ENCODE assay signal across 9 cellular contexts in genomic region chr19:33241530-33242101, GRCh38. TPM values are rescaled to one million over a fixed set of nuclear protein-coding genes. Genes with fewer than 3 reads are reported as not detected.
DNase-seq lines count a peak whose midpoint lies in the region; ATAC-seq and TF ChIP-seq lines count a peak whose summit lies in the region.
"Had no signal": no experiment of that assay in that cellular context is flagged by ENCODE, and none has a peak within 500 bp of the region (broad histone marks: within the 10 kb centered on the region; RNA-seq: fewer than 3 reads in every experiment).

No MANE protein-coding gene starts in this region.

- H3K4me3 ChIP-seq in left ventricle myocardium inferior: no peak overlapping the region

- H3K27ac ChIP-seq in left ventricle myocardium inferior (replicated peaks): no peak overlapping the region

- TF ChIP-seq CTCF in WTC11 (IDR thresholded peaks at IDR 0.05): peak; percentile 56; the same call in 1 of the 2 replicates
- peak; percentile 78 for TF ChIP-seq CTCF in left ventricle myocardium inferior (IDR thresholded peaks at IDR 0.05; ENCODE audit: borderline replicate concordance)

- H3K4me1 Mint-ChIP-seq in activated CD4-positive, alpha-beta memory T cell treated with anti-CD3 and anti-CD28 coated beads for 36 hours (ENCODE audit: low read depth): no peaks in the 10 kb centered on the region
- H3K4me1 Mint-ChIP-seq in activated CD4-positive, alpha-beta memory T cell treated with anti-CD3 and anti-CD28 coated beads, Interleukin-2, amount 10 ng/mL, durations not matched to agents 7 days and 5 days: no peaks in the 10 kb centered on the region
- H3K4me1 Mint-ChIP-seq in WTC11: no peaks in the 10 kb centered on the region
- H3K4me1 Mint-ChIP-seq in stimulated activated effector memory CD8-positive, alpha-beta T cell treated with anti-CD3 and anti-CD28 coated beads, Interleukin-12 subunit alpha, Interleukin-12 subunit beta, amount 100 ng/mL, for 72 hours: peaks cover 30% of the 10 kb centered on the region

- peaks cover 10% of the 10 kb centered on the region for H3K9me3 Mint-ChIP-seq in activated CD4-positive, alpha-beta memory T cell treated with anti-CD3 and anti-CD28 coated beads for 36 hours
- H3K9me3 Mint-ChIP-seq in activated CD4-positive, alpha-beta memory T cell treated with anti-CD3 and anti-CD28 coated beads, Interleukin-2, amount 10 ng/mL, durations not matched to agents 7 days and 5 days: peaks cover 3% of the 10 kb centered on the region
- H3K9me3 Mint-ChIP-seq in WTC11: peaks cover 12% of the 10 kb centered on the region
- no peaks in the 10 kb centered on the region for H3K9me3 Mint-ChIP-seq in stimulated activated effector memory CD8-positive, alpha-beta T cell treated with anti-CD3 and anti-CD28 coated beads, Interleukin-12 subunit alpha, Interleukin-12 subunit beta, amount 100 ng/mL, for 72 hours

- H3K27me3 ChIP-seq in left ventricle myocardium inferior (ENCODE audit: low read depth): peaks cover 42% of the 10 kb centered on the region

- peak; percentile 54 for DNase-seq in activated CD4-positive, alpha-beta memory T cell treated with anti-CD3 and anti-CD28 coated beads for 36 hours
- DNase-seq in activated CD4-positive, alpha-beta memory T cell treated with anti-CD3 and anti-CD28 coated beads, Interleukin-2, amount 10 ng/mL, durations not matched to agents 7 days and 5 days: no peak
- peak; percentile 70 for DNase-seq in WTC11 (ENCODE audit: low spot score)
- no peak for DNase-seq in left ventricle myocardium inferior
- DNase-seq in stimulated activated effector memory CD8-positive, alpha-beta T cell treated with anti-CD3 and anti-CD28 coated beads, Interleukin-12 subunit alpha, Interleukin-12 subunit beta, amount 100 ng/mL, for 72 hours (ENCODE audit: low spot score in 2 of 2): no peak
- no peak for DNase-seq in activated effector memory CD4-positive, alpha-beta T cell treated with anti-CD3 and anti-CD28 coated beads, Interleukin-2, amount 50 U/mL, for 16 hours
- DNase-seq in NCI-H524 treated with DMSO at 0.1 percent for 48 hours (lab: John Stamatoyannopoulos, UW): no peak

- POLR2A ChIA-PET in activated CD4-positive, alpha-beta memory T cell treated with anti-CD3 and anti-CD28 coated beads for 36 hours (lab: Charles Lee): no interaction called here
- POLR2A ChIA-PET in activated CD4-positive, alpha-beta memory T cell treated with anti-CD3 and anti-CD28 coated beads, Interleukin-2, amount 10 ng/mL, durations not matched to agents 7 days and 5 days (lab: Charles Lee): no interaction called here
- POLR2A ChIA-PET in WTC11 (lab: Charles Lee): no interaction called here

- ATAC-seq in WTC11 (peak; percentile 69), GM18861 (IDR thresholded peaks at IDR 0.05; ENCODE audit: unreplicated experiment) (no peak)
- ATAC-seq in stimulated activated effector memory CD8-positive, alpha-beta T cell treated with anti-CD3 and anti-CD28 coated beads, Interleukin-12 subunit alpha, Interleukin-12 subunit beta, amount 100 ng/mL, for 72 hours: peak; percentile 75

- H3K4me3 Mint-ChIP-seq in activated CD4-positive, alpha-beta memory T cell treated with anti-CD3 and anti-CD28 coated beads for 36 hours: no peak overlapping the region
- no peak overlapping the region for H3K4me3 Mint-ChIP-seq in activated CD4-positive, alpha-beta memory T cell treated with anti-CD3 and anti-CD28 coated beads, Interleukin-2, amount 10 ng/mL, durations not matched to agents 7 days and 5 days
- H3K4me3 Mint-ChIP-seq in WTC11: no peak overlapping the region
- no peak overlapping the region for H3K4me3 Mint-ChIP-seq in stimulated activated effector memory CD8-positive, alpha-beta T cell treated with anti-CD3 and anti-CD28 coated beads, Interleukin-12 subunit alpha, Interleukin-12 subunit beta, amount 100 ng/mL, for 72 hours

- CTCF ChIA-PET in activated CD4-positive, alpha-beta memory T cell treated with anti-CD3 and anti-CD28 coated beads for 36 hours (lab: Charles Lee): interaction anchor here (0.6 to 3.0 kb wide), 4 partner anchors 79 to 189 kb away, joined by 3 to 16 read pairs (median 3); no protein-coding TSS in a partner anchor
- CTCF ChIA-PET in activated CD4-positive, alpha-beta memory T cell treated with anti-CD3 and anti-CD28 coated beads, Interleukin-2, amount 10 ng/mL, durations not matched to agents 7 days and 5 days (lab: Charles Lee): interaction anchor here (0.6 to 1.4 kb wide), 4 partner anchors 70 to 174 kb away, joined by 3 read pairs; no protein-coding TSS in a partner anchor
- CTCF ChIA-PET in WTC11 (lab: Charles Lee): interaction anchor here (0.6 to 5.0 kb wide), 11 partner anchors 20 to 387 kb away, joined by 3 to 22 read pairs (median 5); no protein-coding TSS in a partner anchor

- no peak overlapping the region for H3K27ac Mint-ChIP-seq in activated CD4-positive, alpha-beta memory T cell treated with anti-CD3 and anti-CD28 coated beads for 36 hours
- no peak overlapping the region for H3K27ac Mint-ChIP-seq in activated CD4-positive, alpha-beta memory T cell treated with anti-CD3 and anti-CD28 coated beads, Interleukin-2, amount 10 ng/mL, durations not matched to agents 7 days and 5 days
- no peak overlapping the region for H3K27ac Mint-ChIP-seq in WTC11
- H3K27ac Mint-ChIP-seq in stimulated activated effector memory CD8-positive, alpha-beta T cell treated with anti-CD3 and anti-CD28 coated beads, Interleukin-12 subunit alpha, Interleukin-12 subunit beta, amount 100 ng/mL, for 72 hours: no peak overlapping the region

- H3K36me3 ChIP-seq in left ventricle myocardium inferior: peaks cover 6% of the 10 kb centered on the region

- peaks cover 15% of the 10 kb centered on the region for H3K9me3 ChIP-seq in left ventricle myocardium inferior (replicated peaks)

- peaks cover 6% of the 10 kb centered on the region for H3K4me1 ChIP-seq in left ventricle myocardium inferior

- H3K36me3 Mint-ChIP-seq in activated CD4-positive, alpha-beta memory T cell treated with anti-CD3 and anti-CD28 coated beads for 36 hours: no peaks in the 10 kb centered on the region
- no peaks in the 10 kb centered on the region for H3K36me3 Mint-ChIP-seq in activated CD4-positive, alpha-beta memory T cell treated with anti-CD3 and anti-CD28 coated beads, Interleukin-2, amount 10 ng/mL, durations not matched to agents 7 days and 5 days (ENCODE audit: low read depth)
- peaks cover 10% of the 10 kb centered on the region for H3K36me3 Mint-ChIP-seq in WTC11
- H3K36me3 Mint-ChIP-seq in stimulated activated effector memory CD8-positive, alpha-beta T cell treated with anti-CD3 and anti-CD28 coated beads, Interleukin-12 subunit alpha, Interleukin-12 subunit beta, amount 100 ng/mL, for 72 hours: no peaks in the 10 kb centered on the region

- intact Hi-C loops in activated CD4-positive, alpha-beta memory T cell treated with anti-CD3 and anti-CD28 coated beads for 36 hours (cut with micrococcal nuclease): no loop called here
- intact Hi-C loops in left ventricle myocardium inferior (cut with micrococcal nuclease): no loop called here

- peaks cover 1% of the 10 kb centered on the region for H3K27me3 Mint-ChIP-seq in activated CD4-positive, alpha-beta memory T cell treated with anti-CD3 and anti-CD28 coated beads for 36 hours
- H3K27me3 Mint-ChIP-seq in activated CD4-positive, alpha-beta memory T cell treated with anti-CD3 and anti-CD28 coated beads, Interleukin-2, amount 10 ng/mL, durations not matched to agents 7 days and 5 days: peaks cover 12% of the 10 kb centered on the region
- H3K27me3 Mint-ChIP-seq in WTC11 (ENCODE audit: low read depth): peaks cover 4% of the 10 kb centered on the region; the same call in 1 of the 2 replicates

TF ChIP-seq in WTC11, 78 proteins besides CTCF, POLR2A, EP300 and RAD21:
- TF ChIP-seq TP53 (CRISPR knock-in tag; IDR thresholded peaks at IDR 0.05) (no peak), NR1H2 (CRISPR knock-in tag; IDR thresholded peaks at IDR 0.05) (no peak), E2F5 (CRISPR knock-in tag; IDR thresholded peaks at IDR 0.05) (no peak)
TF ChIP-seq in WTC11: peak in this region for 0.

RNA-seq across cellular contexts. Expression of gene SLC7A10, which starts 16.0 kb away (rescaled TPM):
- total RNA-seq in activated CD4-positive, alpha-beta memory T cell treated with anti-CD3 and anti-CD28 coated beads for 36 hours: not detected
- total RNA-seq in activated CD4-positive, alpha-beta memory T cell treated with anti-CD3 and anti-CD28 coated beads, Interleukin-2, amount 10 ng/mL, durations not matched to agents 7 days and 5 days: not detected
- total RNA-seq in WTC11 (2021) (4.2 to 4.9 TPM (median 4.4 TPM) in 3 replicates), left ventricle myocardium inferior (not detected)
- total RNA-seq: pulmonary artery endothelial cell had no signal

RNA-seq across cellular contexts. Expression of gene LRP3, which starts 47.5 kb away (rescaled TPM):
- under 1 TPM; 0.19 to 0.22 TPM for total RNA-seq in activated CD4-positive, alpha-beta memory T cell treated with anti-CD3 and anti-CD28 coated beads for 36 hours
- not detected for total RNA-seq in activated CD4-positive, alpha-beta memory T cell treated with anti-CD3 and anti-CD28 coated beads, Interleukin-2, amount 10 ng/mL, durations not matched to agents 7 days and 5 days
- total RNA-seq in WTC11 (2021) (37.7 to 47.0 TPM (median 39.5 TPM) in 3 replicates), left ventricle myocardium inferior (20.8 TPM)

Comparison
In these comparisons a context has a peak if more than half of its experiments do, and no peak if none do; other contexts are left out.
1. DNase-seq: peak in activated CD4-positive, alpha-beta memory T cell treated with anti-CD3 and anti-CD28 coated beads for 36 hours (single experiment) and WTC11 (single experiment); none in activated CD4-positive, alpha-beta memory T cell treated with anti-CD3 and anti-CD28 coated beads, Interleukin-2, amount 10 ng/mL, durations not matched to agents 7 days and 5 days (single experiment), left ventricle myocardium inferior (single experiment), stimulated activated effector memory CD8-positive, alpha-beta T cell treated with anti-CD3 and anti-CD28 coated beads, Interleukin-12 subunit alpha, Interleukin-12 subunit beta, amount 100 ng/mL, for 72 hours (0 of 2), activated effector memory CD4-positive, alpha-beta T cell treated with anti-CD3 and anti-CD28 coated beads, Interleukin-2, amount 50 U/mL, for 16 hours (single experiment) and NCI-H524 treated with DMSO at 0.1 percent for 48 hours (single experiment).
2. RNA of gene LRP3, which starts 47.5 kb away (total RNA-seq): 37.7 to 47.0 TPM in WTC11 and 20.8 TPM in left ventricle myocardium inferior (single experiment); 0.19 to 0.22 TPM in activated CD4-positive, alpha-beta memory T cell treated with anti-CD3 and anti-CD28 coated beads for 36 hours and not detected in activated CD4-positive, alpha-beta memory T cell treated with anti-CD3 and anti-CD28 coated beads, Interleukin-2, amount 10 ng/mL, durations not matched to agents 7 days and 5 days; every median in the first group is over 10 times any median in the second.